ENCODE assay signal across 25 cellular contexts in the genomic region with DNA sequence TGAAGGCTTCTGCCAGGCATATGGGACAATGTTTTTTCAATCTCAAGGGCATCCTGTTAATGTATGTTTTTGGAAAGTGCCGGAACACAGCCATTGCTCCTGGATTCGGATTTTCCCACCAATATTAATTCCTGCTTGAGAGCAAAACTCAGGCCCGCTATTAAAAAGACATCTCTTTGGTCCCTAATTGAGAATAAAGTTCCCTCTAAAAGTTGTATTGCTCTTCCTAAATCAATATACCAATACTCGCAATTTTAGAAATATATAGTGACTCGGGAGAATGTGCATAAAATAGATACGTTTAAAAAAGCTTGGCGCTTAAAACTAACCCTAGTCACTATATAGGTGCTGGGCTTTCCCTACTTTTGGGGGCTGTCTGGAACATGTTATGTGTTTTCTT. TPM values are rescaled to one million over a fixed set of nuclear protein-coding genes. Genes with fewer than 3 reads are reported as not detected.
A peak's percentile ranks its signal among the peaks of the same experiment; 100 is the strongest.
DNase-seq lines count a peak whose midpoint lies in the region; ATAC-seq and TF ChIP-seq lines count a peak whose summit lies in the region.
"Had no signal": no experiment of that assay in that cellular context is flagged by ENCODE, and none has a peak within 500 bp of the region (broad histone marks: within the 10 kb centered on the region; RNA-seq: fewer than 3 reads in every experiment).

No MANE protein-coding gene starts in this region.

- in situ Hi-C loops in ACHN (cut with HindIII; ENCODE audit: low pct_ligation_motif_present, low pct_unique_long_range_greater_than_20kb, low sequenced_read_pairs): no loop called here

- peak overlapping the region; percentile 89 for H3K4me3 Mint-ChIP-seq in endothelial cell (ENCODE audit: unreplicated experiment)

- POLR2A ChIA-PET in PC-9 (lab: Charles Lee; ENCODE audit: unreplicated experiment): no interaction called here

- H3K27me3 Mint-ChIP-seq in endothelial cell (ENCODE audit: unreplicated experiment): peaks cover 30% of the 10 kb centered on the region

- no peak overlapping the region for H3K18ac ChIP-seq in mesendoderm (ENCODE audit: low read length)

- no peak overlapping the region for H2BK5ac ChIP-seq in mesendoderm (ENCODE audit: low read length)

- peaks cover 16% of the 10 kb centered on the region for H3F3A ChIP-seq in smooth muscle cell (ENCODE audit: low read depth)
- H3F3A ChIP-seq in PC-9 (ENCODE audit: insufficient read depth, low read depth): no peaks in the 10 kb centered on the region

- H3K36me3 ChIP-seq in HUES64 (ENCODE audit: insufficient read depth, low read length) (no peaks in the 10 kb centered on the region), mesendoderm (ENCODE audit: control insufficient read depth, insufficient read depth, low read length) (no peaks in the 10 kb centered on the region), smooth muscle cell (ENCODE audit: low read depth) (no peaks in the 10 kb centered on the region), PC-9 (ENCODE audit: low read depth) (no peaks in the 10 kb centered on the region)
- H3K36me3 ChIP-seq: colonic mucosa, tibial artery had no signal

- CTCF ChIA-PET in PC-9 (lab: Charles Lee): no interaction called here

- intact Hi-C loops in PC-9 (cut with micrococcal nuclease; ENCODE audit: unreplicated experiment) (no loop called here), Right ventricle myocardium inferior (cut with DNase I) (no loop called here)

- H2BK120ac ChIP-seq in mesendoderm (ENCODE audit: low read depth, low read length): no peak overlapping the region

- no peaks in the 10 kb centered on the region for H3K79me1 ChIP-seq in mesendoderm (ENCODE audit: low read length)

- H2AFZ ChIP-seq in smooth muscle cell (ENCODE audit: low read depth) (peak overlapping the region; percentile 6), PC-9 (no peak overlapping the region)

- no peak overlapping the region for H3K9ac ChIP-seq in HUES64 (ENCODE audit: low read depth, low read length)
- H3K9ac ChIP-seq in mesendoderm (ENCODE audit: low read length): peak overlapping the region; percentile 37
- H3K9ac ChIP-seq in smooth muscle cell (ENCODE audit: low read depth): peak overlapping the region; percentile 94

- H3K27ac ChIP-seq in HUES64 (ENCODE audit: low read depth, low read length) (no peak overlapping the region), mesendoderm (ENCODE audit: low read depth, low read length) (no peak overlapping the region), smooth muscle cell (ENCODE audit: low read depth) (peak overlapping the region; percentile 95), PC-9 (no peak overlapping the region)
- H3K27ac ChIP-seq: colonic mucosa, epithelial cell of prostate, tibial artery, VCaP had no signal

- H3K79me2 ChIP-seq in mesendoderm (ENCODE audit: control insufficient read depth, insufficient read depth, low read length): no peaks in the 10 kb centered on the region
- H3K79me2 ChIP-seq in smooth muscle cell (ENCODE audit: low read depth): peaks cover 100% of the 10 kb centered on the region
- H3K79me2 ChIP-seq in PC-9 (ENCODE audit: low read depth): no peaks in the 10 kb centered on the region

- H4K5ac ChIP-seq in mesendoderm (ENCODE audit: low read length): no peak overlapping the region

- no peak overlapping the region for H3K27ac Mint-ChIP-seq in endothelial cell (ENCODE audit: unreplicated experiment)
- H3K27ac Mint-ChIP-seq: activated naive CD4-positive, alpha-beta T cell treated with anti-CD3 and anti-CD28 coated beads, Interleukin-2, amount 50 U/mL, for 72 hours had no signal

- no peak overlapping the region for H2AK5ac ChIP-seq in mesendoderm (ENCODE audit: low read length)

- no peaks in the 10 kb centered on the region for H3K9me2 ChIP-seq in PC-9 (ENCODE audit: insufficient read depth)

- 11% methylated on average over 3 of the region's 7 CpGs for WGBS in HUES64
- no CpG with 5 or more reads among the region's 7 CpGs for WGBS in mesendoderm (ENCODE audit: extremely low coverage, insufficient coverage, low lambda C conversion rate)
- WGBS in smooth muscle cell (ENCODE audit: low lambda C conversion rate): 9% methylated on average over 7 of the region's 7 CpGs

- H3K9me3 Mint-ChIP-seq in endothelial cell (ENCODE audit: unreplicated experiment): no peaks in the 10 kb centered on the region

- no peak overlapping the region for H3K4me2 ChIP-seq in mesendoderm (ENCODE audit: low read length)
- H3K4me2 ChIP-seq in smooth muscle cell: peak overlapping the region; percentile 98
- H3K4me2 ChIP-seq in PC-9: no peak overlapping the region

- H3K27me3 ChIP-seq in HUES64 (ENCODE audit: insufficient read depth, low read length): peaks cover 100% of the 10 kb centered on the region
- peaks cover 31% of the 10 kb centered on the region for H3K27me3 ChIP-seq in mesendoderm (ENCODE audit: insufficient read depth, low read length, poor library complexity)
- no peaks in the 10 kb centered on the region for H3K27me3 ChIP-seq in smooth muscle cell (ENCODE audit: low read depth)
- H3K27me3 ChIP-seq in PC-9 (ENCODE audit: insufficient read depth, low read depth): no peaks in the 10 kb centered on the region

- no peak overlapping the region for H3K56ac ChIP-seq in mesendoderm (ENCODE audit: low read length)

- peak overlapping the region; percentile 61; the same call in 1 of the 2 replicates for H3K4me3 ChIP-seq in HUES64 (ENCODE audit: low read length)
- H3K4me3 ChIP-seq in mesendoderm (ENCODE audit: low read length): no peak overlapping the region
- peak overlapping the region; percentile 65 for H3K4me3 ChIP-seq in smooth muscle cell
- H3K4me3 ChIP-seq in PC-9: no peak overlapping the region
- H3K4me3 ChIP-seq: colonic mucosa, lung had no signal

- TF ChIP-seq CTCF in endothelial cell (IDR thresholded peaks at IDR 0.05; ENCODE audit: unreplicated experiment) (no peak), smooth muscle cell (IDR thresholded peaks at IDR 0.05; ENCODE audit: borderline replicate concordance, insufficient read depth, poor library complexity, severe bottlenecking) (no peak), PC-9 (conservative IDR thresholded peaks at IDR 0.05) (no peak)

- DNase-seq in endothelial cell (ENCODE audit: low spot score): no peak
- no peak for DNase-seq in mesendoderm
- DNase-seq in smooth muscle cell (lab: John Stamatoyannopoulos, UW; ENCODE audit: unreplicated experiment): no peak
- no peak for DNase-seq in ACHN
- DNase-seq in PC-9: no peak
- no peak for DNase-seq in Right ventricle myocardium inferior (ENCODE audit: missing footprints)
- DNase-seq: activated CD4-positive, alpha-beta T cell treated with anti-CD3 and anti-CD28 coated beads for 4 hours; colonic mucosa; DMS53; effector CD4-positive, alpha-beta T cell; KBM-7; NCI-H1092 treated with DMSO at 0.1 percent for 48 hours; NCI-H1694 treated with DMSO at 0.1 percent for 48 hours; NCI-H446 treated with DMSO at 0.1 percent for 48 hours; NCI-H774; RPMI8226; stimulated activated CD4-positive, alpha-beta T cell treated with anti-CD3 and anti-CD28 coated beads, Interleukin-4, amount 100 ng/mL, for 1 hour; T1000; tibial artery had no signal

- no peak overlapping the region for H3K4ac ChIP-seq in mesendoderm (ENCODE audit: low read depth, low read length)

- H2BK15ac ChIP-seq in mesendoderm (replicated peaks; ENCODE audit: low read depth): no peak overlapping the region

- no TSS peak for BruUV-seq in PC-9 (replicated peaks; lab: Mats Ljungman, UMichigan)

- no peak for ATAC-seq in Right ventricle myocardium inferior
- ATAC-seq: activated naive CD4-positive, alpha-beta T cell treated with anti-CD3 and anti-CD28 coated beads, Interleukin-2, amount 50 U/mL, for 72 hours had no signal

- no peak overlapping the region for H4K8ac ChIP-seq in mesendoderm (ENCODE audit: low read depth, low read length)

- H3K23ac ChIP-seq in mesendoderm (ENCODE audit: low read length): no peak overlapping the region

- H3K9me3 ChIP-seq in HUES64 (ENCODE audit: insufficient read depth, low read depth, low read length) (no peaks in the 10 kb centered on the region), smooth muscle cell (replicated peaks; ENCODE audit: low read depth) (no peaks in the 10 kb centered on the region), PC-9 (ENCODE audit: insufficient read depth, low read depth) (no peaks in the 10 kb centered on the region)
- H3K9me3 ChIP-seq: colonic mucosa, tibial artery had no signal

- H3K4me1 ChIP-seq in HUES64 (ENCODE audit: insufficient read depth, low read length): peaks cover 78% of the 10 kb centered on the region
- H3K4me1 ChIP-seq in mesendoderm (ENCODE audit: control insufficient read depth, low read depth, low read length): peaks cover 17% of the 10 kb centered on the region
- peaks cover 28% of the 10 kb centered on the region for H3K4me1 ChIP-seq in smooth muscle cell (ENCODE audit: low read depth)
- no peaks in the 10 kb centered on the region for H3K4me1 ChIP-seq in PC-9 (replicated peaks; ENCODE audit: insufficient read depth)
- H3K4me1 ChIP-seq: colonic mucosa had no signal

- H4K20me1 ChIP-seq in smooth muscle cell (ENCODE audit: low read depth): peaks cover 10% of the 10 kb centered on the region
- no peaks in the 10 kb centered on the region for H4K20me1 ChIP-seq in PC-9 (ENCODE audit: insufficient read depth)

- H3K4me1 Mint-ChIP-seq in endothelial cell (ENCODE audit: unreplicated experiment): peaks cover 42% of the 10 kb centered on the region

- H3K36me3 Mint-ChIP-seq in endothelial cell (ENCODE audit: low read depth, unreplicated experiment): no peaks in the 10 kb centered on the region

RNA-seq across cellular contexts. Expression of a gene that starts 15.5 kb away (rescaled TPM):
- 8.3 TPM for polyA plus RNA-seq in HUES64 (2013, experiment 1 of 2)
- polyA plus RNA-seq in HUES64 (2013, experiment 2 of 2): 7.9 TPM
- total RNA-seq in endothelial cell (ENCODE audit: unreplicated experiment): 11.9 TPM
- polyA plus RNA-seq in mesendoderm (2013, experiment 1 of 2): 81.8 TPM
- 77.4 TPM for polyA plus RNA-seq in mesendoderm (2013, experiment 2 of 2)
- total RNA-seq in smooth muscle cell: 269 and 289 TPM in 2 replicates
- 382 and 543 TPM in 2 replicates for polyA plus RNA-seq in smooth muscle cell
- total RNA-seq in PC-9 (2021): 0.48 and 1.6 TPM in 2 replicates
- not detected for total RNA-seq in Right ventricle myocardium inferior
- total RNA-seq: activated naive CD4-positive, alpha-beta T cell treated with anti-CD3 and anti-CD28 coated beads, Interleukin-2, amount 50 U/mL, for 72 hours; G401; lung had no signal
- polyA plus RNA-seq: lung had no signal

Comparison
In these comparisons a context has a peak if more than half of its experiments do, and no peak if none do; other contexts are left out.
1. H3K4me3 ChIP-seq: peak in HUES64 (single experiment) and smooth muscle cell (single experiment); none in mesendoderm (single experiment) and PC-9 (single experiment).
2. RNA of a gene that starts 15.5 kb away (total RNA-seq): 269 to 289 TPM in smooth muscle cell; 11.9 TPM in endothelial cell (single experiment), 0.48 to 1.6 TPM in PC-9 and not detected in Right ventricle myocardium inferior (single experiment); every median in the first group is over 10 times any median in the second.